In genomic region chr3:183464480-183464879, GRCh38 we compare ENCODE assay signal across 1 cellular context.
TF ChIP-seq lines count a peak whose summit lies in the region.

No MANE protein-coding gene starts in this region.

TF ChIP-seq in HepG2, 621 proteins besides CTCF, POLR2A, EP300 and RAD21 (continued from another document and continues in another):
- no peak for TF ChIP-seq THAP9 (CRISPR knock-in tag; IDR thresholded peaks at IDR 0.05; ENCODE audit: borderline replicate concordance)
- TF ChIP-seq MTA3 (CRISPR knock-in tag; IDR thresholded peaks at IDR 0.05), result no peak
- peak; percentile 66; the same call in 1 of the 2 replicates for TF ChIP-seq ARID4A (CRISPR knock-in tag; IDR thresholded peaks at IDR 0.05; ENCODE audit: borderline replicate concordance)
- TF ChIP-seq ZNF333 (CRISPR knock-in tag; IDR thresholded peaks at IDR 0.05; ENCODE audit: borderline replicate concordance), result no peak
- TF ChIP-seq CSRNP2 (CRISPR knock-in tag; conservative IDR thresholded peaks at IDR 0.05; ENCODE audit: low read depth), result no peak
- peak; percentile 66; the same call in 1 of the 2 replicates for TF ChIP-seq THRA (CRISPR knock-in tag; IDR thresholded peaks at IDR 0.05; ENCODE audit: borderline replicate concordance)
- TF ChIP-seq ZNF563 (CRISPR knock-in tag; IDR thresholded peaks at IDR 0.05), result no peak
- no peak for TF ChIP-seq ZNF724P (CRISPR knock-in tag; IDR thresholded peaks at IDR 0.05; ENCODE audit: borderline replicate concordance)
- TF ChIP-seq SKI (IDR thresholded peaks at IDR 0.05; ENCODE audit: partially characterized antibody), result peak; percentile 63
- peak; percentile 88 for TF ChIP-seq BCL6 (CRISPR knock-in tag; IDR thresholded peaks at IDR 0.05)
- no peak for TF ChIP-seq ZNF557 (CRISPR knock-in tag; IDR thresholded peaks at IDR 0.05)
- TF ChIP-seq GTF2F1 (IDR thresholded peaks at IDR 0.05; ENCODE audit: low read length), result no peak
- no peak for TF ChIP-seq ZNF354B (CRISPR knock-in tag; IDR thresholded peaks at IDR 0.05)
- TF ChIP-seq ZBTB43 (CRISPR knock-in tag; conservative IDR thresholded peaks at IDR 0.05), result no peak
- no peak for TF ChIP-seq MTF1 (CRISPR knock-in tag; IDR thresholded peaks at IDR 0.05)
- TF ChIP-seq ZNF263 (CRISPR knock-in tag; IDR thresholded peaks at IDR 0.05), result 0 out of 2 replicates have a peak, but pooled peaks have one; percentile 43
- TF ChIP-seq HNRNPL (IDR thresholded peaks at IDR 0.05; ENCODE audit: low read depth, low read length), result no peak
- no peak for TF ChIP-seq FUBP1 (CRISPR knock-in tag; IDR thresholded peaks at IDR 0.05; ENCODE audit: borderline replicate concordance)
- no peak for TF ChIP-seq RFXANK (CRISPR knock-in tag; IDR thresholded peaks at IDR 0.05)
- no peak for TF ChIP-seq ZNF24 (IDR thresholded peaks at IDR 0.05)
- no peak for TF ChIP-seq HES4 (CRISPR knock-in tag; IDR thresholded peaks at IDR 0.05; ENCODE audit: borderline replicate concordance)
- 0 out of 2 replicates have a peak, but pooled peaks have one; percentile 44 for TF ChIP-seq ZSCAN31 (CRISPR knock-in tag; IDR thresholded peaks at IDR 0.05; ENCODE audit: low read depth)
- TF ChIP-seq RBM22 (optimal IDR thresholded peaks at IDR 0.05; ENCODE audit: low read length), result no peak
- peak; percentile 76 for TF ChIP-seq GFI1 (CRISPR knock-in tag; IDR thresholded peaks at IDR 0.05; ENCODE audit: borderline replicate concordance)
- TF ChIP-seq E2F1 (CRISPR knock-in tag; IDR thresholded peaks at IDR 0.05), result no peak; the same call in 1 of the 2 replicates
- no peak for TF ChIP-seq SIN3B (IDR thresholded peaks at IDR 0.05; ENCODE audit: low read length)
- no peak for TF ChIP-seq NFATC3 (CRISPR knock-in tag; IDR thresholded peaks at IDR 0.05)
- TF ChIP-seq ZNF10 (CRISPR knock-in tag; IDR thresholded peaks at IDR 0.05; ENCODE audit: borderline replicate concordance, low read depth), result no peak
- peak in 1 of 2 experiments; percentile 35; a peak in 1 of 4 replicates for TF ChIP-seq NR2F1 (CRISPR knock-in tag; IDR thresholded peaks at IDR 0.05)
- TF ChIP-seq BATF2 (CRISPR knock-in tag; IDR thresholded peaks at IDR 0.05), result no peak
- peak; percentile 73 for TF ChIP-seq YEATS4 (CRISPR knock-in tag; IDR thresholded peaks at IDR 0.05; ENCODE audit: borderline replicate concordance)
- TF ChIP-seq AHDC1 (CRISPR knock-in tag; IDR thresholded peaks at IDR 0.05; ENCODE audit: borderline replicate concordance), result peak; percentile 88
- no peak for TF ChIP-seq RBM39 (IDR thresholded peaks at IDR 0.05; ENCODE audit: low read depth, low read length, poor library complexity, severe bottlenecking)
- TF ChIP-seq GRHL1 (CRISPR knock-in tag; conservative IDR thresholded peaks at IDR 0.05), result no peak
